Comparison of ENCODE assay signal across 13 cellular contexts in genomic region chr3:160671231-160671630, GRCh38. TPM values are rescaled to one million over a fixed set of nuclear protein-coding genes. Genes with fewer than 3 reads are reported as not detected.
DNase-seq lines count a peak whose midpoint lies in the region; ATAC-seq and TF ChIP-seq lines count a peak whose summit lies in the region.
"Had no signal": no experiment of that assay in that cellular context is flagged by ENCODE, and none has a peak within 500 bp of the region (broad histone marks: within the 10 kb centered on the region; RNA-seq: fewer than 3 reads in every experiment).

No MANE protein-coding gene starts in this region.

- BruUV-seq in Calu3 (replicated peaks; lab: Mats Ljungman, UMichigan) (no TSS peak), PC-9 (replicated peaks; lab: Mats Ljungman, UMichigan) (no TSS peak)

- H2AFZ ChIP-seq in PC-9: no peak overlapping the region

- H3K4me3 ChIP-seq in MG63 (no peak overlapping the region), PC-9 (no peak overlapping the region)

- H3K9me3 Mint-ChIP-seq in Calu3 (ENCODE audit: low read depth, unreplicated experiment) (no peaks in the 10 kb centered on the region), mesothelial cell of epicardium (no peaks in the 10 kb centered on the region)
- H3K9me3 Mint-ChIP-seq: activated naive CD4-positive, alpha-beta T cell treated with anti-CD3 and anti-CD28 coated beads, Interleukin-2, amount 50 U/mL, for 72 hours; endodermal cell; immature natural killer cell had no signal

- ATAC-seq in GM19438 (IDR thresholded peaks at IDR 0.05; ENCODE audit: low read depth, unreplicated experiment) (peak; percentile 99), HG02938 (IDR thresholded peaks at IDR 0.05; ENCODE audit: unreplicated experiment) (peak; percentile 97)
- ATAC-seq: activated naive CD4-positive, alpha-beta T cell treated with anti-CD3 and anti-CD28 coated beads, Interleukin-2, amount 50 U/mL, for 72 hours had no signal

- intact Hi-C loops in Calu3 (cut with micrococcal nuclease; ENCODE audit: unreplicated experiment) (loop anchor here (10.0 kb wide), 1 partner anchor 266 kb away; no protein-coding TSS in a partner anchor), PC-9 (cut with micrococcal nuclease; ENCODE audit: unreplicated experiment) (no loop called here)

- H3K79me2 ChIP-seq in PC-9 (ENCODE audit: low read depth): no peaks in the 10 kb centered on the region

- H3K9me2 ChIP-seq in PC-9 (ENCODE audit: insufficient read depth): no peaks in the 10 kb centered on the region; the same call in 1 of the 2 replicates

- peaks cover 41% of the 10 kb centered on the region for H3K36me3 Mint-ChIP-seq in Calu3 (ENCODE audit: insufficient read depth, unreplicated experiment)
- H3K36me3 Mint-ChIP-seq in mesothelial cell of epicardium: no peaks in the 10 kb centered on the region
- H3K36me3 Mint-ChIP-seq: activated naive CD4-positive, alpha-beta T cell treated with anti-CD3 and anti-CD28 coated beads, Interleukin-2, amount 50 U/mL, for 72 hours; immature natural killer cell had no signal

- no peaks in the 10 kb centered on the region for H3K9me3 ChIP-seq in MG63
- peaks cover 5% of the 10 kb centered on the region; the same call in 1 of the 2 replicates for H3K9me3 ChIP-seq in PC-9 (ENCODE audit: insufficient read depth, low read depth)

- no peaks in the 10 kb centered on the region for H3K27me3 Mint-ChIP-seq in Calu3 (ENCODE audit: unreplicated experiment)
- no peaks in the 10 kb centered on the region for H3K27me3 Mint-ChIP-seq in mesothelial cell of epicardium (ENCODE audit: low read depth)

- H3K4me1 ChIP-seq in PC-9 (replicated peaks; ENCODE audit: insufficient read depth): peaks cover 44% of the 10 kb centered on the region

- DNase-seq in Calu3: no peak
- DNase-seq in LHCN-M2 (ENCODE audit: low read depth): peak; percentile 6
- no peak for DNase-seq in MG63
- no peak for DNase-seq in mesothelial cell of epicardium (ENCODE audit: low spot score in 2 of 2, unreplicated experiment in 2 of 2)
- DNase-seq in PC-9: no peak
- DNase-seq in effector CD8-positive, alpha-beta T cell (lab: John Stamatoyannopoulos, UW): no peak
- DNase-seq: endodermal cell, immature natural killer cell had no signal

- no peaks in the 10 kb centered on the region for H4K20me1 ChIP-seq in PC-9 (ENCODE audit: insufficient read depth)

- no peak overlapping the region for H3K27ac ChIP-seq in PC-9
- H3K27ac ChIP-seq: VCaP had no signal

- peak overlapping the region; percentile 85 for H3K27ac Mint-ChIP-seq in Calu3 (ENCODE audit: unreplicated experiment)
- no peak overlapping the region for H3K27ac Mint-ChIP-seq in mesothelial cell of epicardium
- H3K27ac Mint-ChIP-seq: activated naive CD4-positive, alpha-beta T cell treated with anti-CD3 and anti-CD28 coated beads, Interleukin-2, amount 50 U/mL, for 72 hours; endodermal cell; immature natural killer cell had no signal

- H3K4me2 ChIP-seq in PC-9: no peak overlapping the region

- TF ChIP-seq CTCF in Calu3 (IDR thresholded peaks at IDR 0.05; ENCODE audit: unreplicated experiment): no peak
- no peak for TF ChIP-seq CTCF in mesothelial cell of epicardium (IDR thresholded peaks at IDR 0.05; ENCODE audit: unreplicated experiment)
- no peak for TF ChIP-seq CTCF in PC-9 (conservative IDR thresholded peaks at IDR 0.05)

- H3F3A ChIP-seq in PC-9 (ENCODE audit: insufficient read depth, low read depth): peaks cover 35% of the 10 kb centered on the region

- CTCF ChIA-PET in Calu3 (lab: Charles Lee) (no interaction called here), PC-9 (lab: Charles Lee) (no interaction called here)

- POLR2A ChIA-PET in PC-9 (lab: Charles Lee; ENCODE audit: unreplicated experiment): no interaction called here

- H3K4me1 Mint-ChIP-seq in Calu3 (ENCODE audit: low read depth, unreplicated experiment) (peaks cover 96% of the 10 kb centered on the region), mesothelial cell of epicardium (peaks cover 5% of the 10 kb centered on the region)
- H3K4me1 Mint-ChIP-seq: immature natural killer cell had no signal

- H3K36me3 ChIP-seq in MG63: no peaks in the 10 kb centered on the region
- H3K36me3 ChIP-seq in PC-9 (ENCODE audit: low read depth): peaks cover 5% of the 10 kb centered on the region; the same call in 1 of the 2 replicates

- H3K27me3 ChIP-seq in MG63 (no peaks in the 10 kb centered on the region), PC-9 (ENCODE audit: insufficient read depth, low read depth) (no peaks in the 10 kb centered on the region)

- H3K4me3 Mint-ChIP-seq in Calu3 (ENCODE audit: low read depth, unreplicated experiment) (peak overlapping the region; percentile 39), mesothelial cell of epicardium (no peak overlapping the region)
- H3K4me3 Mint-ChIP-seq: endodermal cell, immature natural killer cell had no signal

RNA-seq across cellular contexts. Expression of gene ARL14, which starts 5.7 kb away (rescaled TPM):
- total RNA-seq in Calu3 (2022) (104 and 197 TPM in 2 replicates), LHCN-M2 (2014; rRNA removed) (not detected in 2 replicates), mesothelial cell of epicardium (not detected in 3 replicates), PC-9 (2021) (13.0 and 17.6 TPM in 2 replicates)
- polyA plus RNA-seq in LHCN-M2 (2012): not detected
- total RNA-seq in MG63 (2014; rRNA removed; shearing (Covaris generic); ENCODE audit: low replicate concordance): not detected in 2 replicates
- total RNA-seq: activated naive CD4-positive, alpha-beta T cell treated with anti-CD3 and anti-CD28 coated beads, Interleukin-2, amount 50 U/mL, for 72 hours; endodermal cell had no signal
- polyA plus RNA-seq: AG04450, immature natural killer cell had no signal

Comparison
In these comparisons a context has a peak if more than half of its experiments do, and no peak if none do; other contexts are left out.
1. RNA of gene ARL14, which starts 5.7 kb away (total RNA-seq): 104 to 197 TPM in Calu3 and 13.0 to 17.6 TPM in PC-9; not detected in mesothelial cell of epicardium, not detected in LHCN-M2 and not detected in MG63; every median in the first group is over 10 times any median in the second.